Comparison of ENCODE assay signal across 23 cellular contexts in genomic region chr2:146844226-146844990, GRCh38.
DNase-seq lines count a peak whose midpoint lies in the region; ATAC-seq and TF ChIP-seq lines count a peak whose summit lies in the region.
"Had no signal": no experiment of that assay in that cellular context is flagged by ENCODE, and none has a peak within 500 bp of the region (broad histone marks: within the 10 kb centered on the region; RNA-seq: fewer than 3 reads in every experiment).

No MANE protein-coding gene starts in this region.

- H3K9me3 Mint-ChIP-seq in GM23338 = no peaks in the 10 kb centered on the region
- H3K9me3 Mint-ChIP-seq: activated T-helper 2 cell treated with anti-CD3 and anti-CD28 coated beads, Interferon-gamma antibody, Interleukin-2, Interleukin-4, amounts not matched to agents 10 μg/mL and 5 μg/mL and 100 μg/mL, durations not matched to agents 14 hours and 24 hours and 36 hours had no signal

- no peaks in the 10 kb centered on the region for H3K9me2 ChIP-seq in GM23338 (ENCODE audit: insufficient read depth)

- no peak overlapping the region for H3K27ac ChIP-seq in GM23338 (ENCODE audit: low read depth)
- H3K27ac ChIP-seq: BLaER1, left lung had no signal

- H3K4me3 ChIP-seq in GM23338 (no peak overlapping the region), adipocyte (ENCODE audit: low read length) (peak overlapping the region; percentile 66), skeletal muscle satellite cell (ENCODE audit: low read length) (no peak overlapping the region)
- H3K4me3 ChIP-seq: BLaER1, GM12878, left lung, skin epidermis had no signal

- H3K36me3 ChIP-seq in GM23338 (ENCODE audit: insufficient read depth) = no peaks in the 10 kb centered on the region
- H3K36me3 ChIP-seq in adipocyte (ENCODE audit: control insufficient read depth, insufficient read depth, low read length, severe bottlenecking) = no peaks in the 10 kb centered on the region
- no peaks in the 10 kb centered on the region for H3K36me3 ChIP-seq in skeletal muscle satellite cell (ENCODE audit: insufficient read depth, low read length)
- H3K36me3 ChIP-seq: BLaER1, left lung had no signal

- peaks cover 4% of the 10 kb centered on the region; the same call in 1 of the 3 replicates for H3K4me1 Mint-ChIP-seq in GM23338
- H3K4me1 Mint-ChIP-seq: activated CD8-positive, alpha-beta memory T cell treated with anti-CD3 and anti-CD28 coated beads, Interleukin-2, amount 10 ng/mL, durations not matched to agents 7 days and 5 days had no signal

- H3K9ac ChIP-seq in adipocyte (ENCODE audit: low read length) = peak overlapping the region; percentile 69
- H3K9ac ChIP-seq in skeletal muscle satellite cell (ENCODE audit: low read depth, low read length) = peak overlapping the region; percentile 57
- H3K9ac ChIP-seq: BLaER1 had no signal

- H2AFZ ChIP-seq in GM23338 = 0 out of 2 replicates have a peak overlapping the region, but pooled peaks have one; percentile 50

- ATAC-seq in GM23338 = no peak
- no peak for ATAC-seq in HG03135 (IDR thresholded peaks at IDR 0.05; ENCODE audit: unreplicated experiment)
- ATAC-seq: activated CD8-positive, alpha-beta memory T cell treated with anti-CD3 and anti-CD28 coated beads, Interleukin-2, amount 10 ng/mL, durations not matched to agents 7 days and 5 days; GM12878; left lung had no signal

- no peaks in the 10 kb centered on the region for H3K79me2 ChIP-seq in GM23338 (replicated peaks; ENCODE audit: insufficient read depth)

- no peaks in the 10 kb centered on the region for H3K36me3 Mint-ChIP-seq in GM23338 (ENCODE audit: low read depth)
- H3K36me3 Mint-ChIP-seq: activated CD8-positive, alpha-beta memory T cell treated with anti-CD3 and anti-CD28 coated beads, Interleukin-2, amount 10 ng/mL, durations not matched to agents 7 days and 5 days had no signal

- TF ChIP-seq CTCF in GM23338 (conservative IDR thresholded peaks at IDR 0.05; ENCODE audit: low read depth in 2 of 2) = no peak

- H3K27ac Mint-ChIP-seq in GM23338 = no peak overlapping the region
- H3K27ac Mint-ChIP-seq: activated CD8-positive, alpha-beta memory T cell treated with anti-CD3 and anti-CD28 coated beads, Interleukin-2, amount 10 ng/mL, durations not matched to agents 7 days and 5 days; activated T-helper 2 cell treated with anti-CD3 and anti-CD28 coated beads, Interferon-gamma antibody, Interleukin-2, Interleukin-4, amounts not matched to agents 10 μg/mL and 5 μg/mL and 100 μg/mL, durations not matched to agents 14 hours and 24 hours and 36 hours had no signal

- H3K9me3 ChIP-seq in adipocyte (ENCODE audit: control insufficient read depth, low read length) = no peaks in the 10 kb centered on the region
- H3K9me3 ChIP-seq in skeletal muscle satellite cell (replicated peaks; ENCODE audit: low read length) = no peaks in the 10 kb centered on the region
- H3K9me3 ChIP-seq: BLaER1, left lung had no signal

- H4K20me1 ChIP-seq in GM23338 (replicated peaks; ENCODE audit: insufficient read depth) = no peaks in the 10 kb centered on the region
- H4K20me1 ChIP-seq: BLaER1 had no signal

- no peaks in the 10 kb centered on the region for H3K27me3 Mint-ChIP-seq in GM23338 (ENCODE audit: insufficient read depth, low read depth, poor library complexity)
- H3K27me3 Mint-ChIP-seq: activated CD8-positive, alpha-beta memory T cell treated with anti-CD3 and anti-CD28 coated beads, Interleukin-2, amount 10 ng/mL, durations not matched to agents 7 days and 5 days had no signal

- H3K4me2 ChIP-seq in GM23338 (no peak overlapping the region), skeletal muscle satellite cell (ENCODE audit: low read length) (peak overlapping the region; percentile 66)
- H3K4me2 ChIP-seq: BLaER1 had no signal

- DNase-seq in GM23338 (ENCODE audit: low spot score) (no peak), adipocyte (ENCODE audit: low read depth) (no peak), fibroblast of the conjunctiva (ENCODE audit: low read depth) (peak; percentile 47), middle frontal gyrus (ENCODE audit: extremely low spot score, low spot score) (no peak)
- DNase-seq in activated CD4-positive, alpha-beta T cell treated with anti-CD3 and anti-CD28 coated beads for 48 hours = no peak
- DNase-seq: activated CD4-positive, CD25-positive, alpha-beta regulatory T cell treated with anti-CD3 and anti-CD28 coated beads, Interleukin-2, amount 50 U/mL, for 72 hours; activated CD8-positive, alpha-beta memory T cell treated with anti-CD3 and anti-CD28 coated beads, Interleukin-2, amount 10 ng/mL, durations not matched to agents 7 days and 5 days; central memory CD4-positive, alpha-beta T cell; effector CD4-positive, alpha-beta T cell; GDM1; left lung; NCI-H1436; NCI-H2171 treated with DMSO at 0.1 percent for 48 hours; NCI-H774; stimulated activated CD4-positive, alpha-beta T cell treated with anti-CD3 and anti-CD28 coated beads, Interleukin-4, amount 100 ng/mL, for 24 hours; substantia nigra; T-helper 9 cell had no signal

- H3K4me3 Mint-ChIP-seq in GM23338 = no peak overlapping the region
- H3K4me3 Mint-ChIP-seq: activated CD8-positive, alpha-beta memory T cell treated with anti-CD3 and anti-CD28 coated beads, Interleukin-2, amount 10 ng/mL, durations not matched to agents 7 days and 5 days had no signal

- no peaks in the 10 kb centered on the region for H3K27me3 ChIP-seq in GM23338 (ENCODE audit: insufficient read depth)
- no peaks in the 10 kb centered on the region for H3K27me3 ChIP-seq in adipocyte (replicated peaks; ENCODE audit: control insufficient read depth, insufficient read depth, low read length)
- H3K27me3 ChIP-seq in skeletal muscle satellite cell (ENCODE audit: control insufficient read depth, insufficient read depth, low read length) = no peaks in the 10 kb centered on the region
- H3K27me3 ChIP-seq: BLaER1, left lung had no signal

- H3K4me1 ChIP-seq in GM23338 (ENCODE audit: insufficient read depth) (no peaks in the 10 kb centered on the region), adipocyte (ENCODE audit: control insufficient read depth, insufficient read depth, low read length) (peaks cover 24% of the 10 kb centered on the region), skeletal muscle satellite cell (ENCODE audit: control insufficient read depth, insufficient read depth, low read length) (peaks cover 13% of the 10 kb centered on the region)
- H3K4me1 ChIP-seq: BLaER1, left lung had no signal

- no peaks in the 10 kb centered on the region for H3F3A ChIP-seq in GM23338 (replicated peaks; ENCODE audit: low read depth)

TF ChIP-seq in GM23338, 12 proteins besides CTCF, POLR2A, EP300 and RAD21:
- TF ChIP-seq CREB1 (CRISPR knock-in tag; IDR thresholded peaks at IDR 0.05; ENCODE audit: low read depth) = no peak
